Comparison of ENCODE assay signal across 2 cellular contexts in genomic region chr7:43558071-43558470, GRCh38.
TF ChIP-seq lines count a peak whose summit lies in the region.

No MANE protein-coding gene starts in this region.

TF ChIP-seq in IMR-90, 13 proteins besides CTCF, POLR2A, EP300 and RAD21:
- no peak for TF ChIP-seq RCOR1 (IDR thresholded peaks at IDR 0.05; ENCODE audit: insufficient replicate concordance, low read length)
- TF ChIP-seq MAZ (IDR thresholded peaks at IDR 0.05; ENCODE audit: borderline replicate concordance, low read depth, low read length) = no peak
- TF ChIP-seq ELK1 (IDR thresholded peaks at IDR 0.05; ENCODE audit: borderline replicate concordance, low read depth, low read length) = no peak
- no peak for TF ChIP-seq SMC3 (IDR thresholded peaks at IDR 0.05; ENCODE audit: low read depth, low read length)
- no peak for TF ChIP-seq FOS (IDR thresholded peaks at IDR 0.05; ENCODE audit: low read depth, low read length)
- TF ChIP-seq RFX5 (IDR thresholded peaks at IDR 0.05; ENCODE audit: low read depth, low read length) = no peak
- no peak for TF ChIP-seq CEBPB (IDR thresholded peaks at IDR 0.05; ENCODE audit: low read depth, low read length)
- no peak for TF ChIP-seq BHLHE40 (IDR thresholded peaks at IDR 0.05; ENCODE audit: low read depth, low read length)
- no peak for TF ChIP-seq CHD1 (IDR thresholded peaks at IDR 0.05; ENCODE audit: low read depth, low read length)
- no peak for TF ChIP-seq MAFK (IDR thresholded peaks at IDR 0.05; ENCODE audit: low read depth, low read length)
- no peak for TF ChIP-seq NFE2L2 (IDR thresholded peaks at IDR 0.05; ENCODE audit: low read depth, low read length)
- TF ChIP-seq MXI1 (IDR thresholded peaks at IDR 0.05; ENCODE audit: borderline replicate concordance, low read depth, low read length) = no peak
- no peak for TF ChIP-seq USF2 (IDR thresholded peaks at IDR 0.05; ENCODE audit: low read depth, low read length)

TF ChIP-seq in GM23338, 12 proteins besides CTCF, POLR2A, EP300 and RAD21:
- TF ChIP-seq EZH2phosphoT487 (IDR thresholded peaks at IDR 0.05; ENCODE audit: unreplicated experiment) (no peak), EZH2 (IDR thresholded peaks at IDR 0.05; ENCODE audit: low read depth, unreplicated experiment) (no peak), REST (IDR thresholded peaks at IDR 0.05; ENCODE audit: unreplicated experiment) (no peak), STAT1 (IDR thresholded peaks at IDR 0.05; ENCODE audit: unreplicated experiment) (no peak)
